Comparison of ENCODE assay signal across 35 cellular contexts in genomic region chr10:72925951-72926465, GRCh38. TPM values are rescaled to one million over a fixed set of nuclear protein-coding genes. Genes with fewer than 3 reads are reported as not detected.
"Had no signal": no experiment of that assay in that cellular context is flagged by ENCODE, and none has a peak within 500 bp of the region (broad histone marks: within the 10 kb centered on the region; RNA-seq: fewer than 3 reads in every experiment).

No MANE protein-coding gene starts in this region.

- H3K27ac ChIP-seq: left lung, lower lobe of right lung, neural progenitor cell, neutrophil, parathyroid adenoma, right atrium auricular region, right lobe of liver, skin epidermis, suprapubic skin, thoracic aorta, tibial artery, upper lobe of right lung had no signal

- H3K4me3 Mint-ChIP-seq: immature natural killer cell; natural killer cell; nephron progenitor cell; neural progenitor cell; stimulated activated naive B cell treated with anti-CD40 and anti-IgM and Interleukin-4, amounts not matched to agents 10 μg/mL and 1 μg/mL and 100 μg/mL, for 72 hours; stimulated activated naive CD8-positive, alpha-beta T cell treated with anti-CD3 and anti-CD28 coated beads, Interleukin-15, Interleukin-2, amounts not matched to agents 100 ng/mL and 50 ng/mL, for 24 hours had no signal

- H3K27me3 ChIP-seq: left lung, neural progenitor cell, neutrophil, right atrium auricular region, right lobe of liver, suprapubic skin, tibial artery, upper lobe of right lung had no signal

- H2AFZ ChIP-seq: neural progenitor cell, parathyroid adenoma had no signal

- H3K4me1 Mint-ChIP-seq: immature natural killer cell; natural killer cell; neural progenitor cell; stimulated activated naive B cell treated with anti-CD40 and anti-IgM and Interleukin-4, amounts not matched to agents 10 μg/mL and 1 μg/mL and 100 μg/mL, for 72 hours had no signal

- H3K4me2 ChIP-seq: neural progenitor cell had no signal

- H3K79me2 ChIP-seq: parathyroid adenoma had no signal

- H3K36me3 ChIP-seq: left lung, lower lobe of right lung, neural progenitor cell, neutrophil, right atrium auricular region, right lobe of liver, suprapubic skin, thoracic aorta, tibial artery, upper lobe of right lung had no signal

- H3K4me1 ChIP-seq: left lung, lower lobe of right lung, neural progenitor cell, parathyroid adenoma, right atrium auricular region, suprapubic skin, tibial artery, upper lobe of right lung had no signal

- H3K27me3 Mint-ChIP-seq: progenitor cell of endocrine pancreas had no signal

- DNase-seq: hypothalamus; immature natural killer cell; kidney; left colon; left lung; lower lobe of right lung; mammary epithelial cell; mesenchymal stem cell; natural killer cell; nephron progenitor cell; occipital lobe; right lobe of liver; stimulated activated CD4-positive, alpha-beta T cell treated with anti-CD3 and anti-CD28 coated beads, Interleukin-12 subunit alpha, Interleukin-12 subunit beta, amount 100 ng/mL, for 4 hours; stimulated activated CD4-positive, alpha-beta T cell treated with anti-CD3 and anti-CD28 coated beads, Interleukin-15, amount 100 ng/mL, for 24 hours; stimulated activated CD4-positive, alpha-beta T cell treated with anti-CD3 and anti-CD28 coated beads, Interleukin-2, amount 100 ng/mL, for 24 hours; stimulated activated CD4-positive, alpha-beta T cell treated with anti-CD3 and anti-CD28 coated beads, Interleukin-4, amount 100 ng/mL, for 1 hour; stimulated activated naive B cell treated with anti-CD40 and anti-IgM and Interleukin-4, amounts not matched to agents 10 μg/mL and 1 μg/mL and 100 μg/mL, for 72 hours; tibial artery; trophoblast cell; upper lobe of right lung had no signal

- FAIRE-seq: islet of Langerhans, kidney, urothelium cell line had no signal

- H3K27ac Mint-ChIP-seq: immature natural killer cell; natural killer cell; nephron progenitor cell; progenitor cell of endocrine pancreas; stimulated activated naive B cell treated with anti-CD40 and anti-IgM and Interleukin-4, amounts not matched to agents 10 μg/mL and 1 μg/mL and 100 μg/mL, for 72 hours; stimulated activated naive CD8-positive, alpha-beta T cell treated with anti-CD3 and anti-CD28 coated beads, Interleukin-15, Interleukin-2, amounts not matched to agents 100 ng/mL and 50 ng/mL, for 24 hours had no signal

- H3K4me3 ChIP-seq: left lung, lower lobe of right lung, neural progenitor cell, right atrium auricular region, right lobe of liver, skin epidermis, suprapubic skin, thoracic aorta, tibial artery, upper lobe of right lung had no signal

- ATAC-seq: left colon; left lung; lower lobe of right lung; natural killer cell; stimulated activated naive B cell treated with anti-CD40 and anti-IgM and Interleukin-4, amounts not matched to agents 10 μg/mL and 1 μg/mL and 100 μg/mL, for 72 hours; upper lobe of right lung had no signal

- H3K9me3 ChIP-seq: neutrophil, right lobe of liver, suprapubic skin, thoracic aorta, tibial artery had no signal

- H3K9ac ChIP-seq: neural progenitor cell, parathyroid adenoma had no signal

RNA-seq across cellular contexts. Expression of gene PLA2G12B, which starts 28.6 kb away (rescaled TPM):
- total RNA-seq: mammary epithelial cell, mucosa of gallbladder, natural killer cell, occipital lobe, osteocyte, pulmonary artery endothelial cell, subcutaneous adipose tissue, suprapubic skin, thoracic aorta had no signal
- polyA plus RNA-seq: immature natural killer cell, mammary epithelial cell had no signal

RNA-seq across cellular contexts. Expression of gene OIT3, which starts 32.5 kb away (rescaled TPM):
- total RNA-seq: kidney, natural killer cell, subcutaneous adipose tissue, suprapubic skin, thoracic aorta, upper lobe of right lung had no signal
- polyA plus RNA-seq: immature natural killer cell, mammary epithelial cell had no signal
